Comparison of ENCODE assay signal across 9 cellular contexts in the genomic region with DNA sequence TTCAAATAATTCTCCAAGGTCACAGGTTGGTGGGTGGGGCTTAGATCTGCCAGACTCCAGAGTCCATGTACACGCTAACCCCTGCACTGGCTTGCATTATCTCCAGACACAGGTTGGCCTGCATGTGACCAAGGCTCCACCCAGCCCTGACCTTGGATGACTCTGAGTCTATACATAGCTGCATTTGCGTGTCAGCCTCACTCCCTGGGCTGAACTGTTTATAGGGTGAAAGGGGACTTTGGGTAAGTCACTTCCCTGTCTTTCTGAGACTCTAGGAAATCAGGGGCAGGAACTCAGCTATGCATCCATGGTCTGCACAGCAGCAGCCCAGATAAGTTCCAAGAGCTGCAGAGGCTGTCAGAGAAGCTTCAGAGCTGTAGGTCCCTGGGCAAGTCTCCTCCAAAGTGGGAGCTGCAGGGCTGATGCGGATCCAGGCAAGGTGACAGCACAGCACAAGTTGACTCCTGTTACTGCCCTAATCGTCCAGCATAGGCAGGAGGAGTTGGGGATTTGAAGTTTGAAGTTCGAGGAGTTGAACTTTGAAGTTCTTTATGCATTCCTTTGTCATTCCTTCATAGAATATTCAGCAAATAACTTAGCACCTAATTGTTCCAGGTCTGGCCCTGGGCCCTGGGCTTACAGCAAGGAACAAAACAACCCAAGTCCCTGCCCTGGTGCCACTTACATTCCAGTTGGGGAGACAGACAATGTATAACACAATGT. TPM values are rescaled to one million over a fixed set of nuclear protein-coding genes. Genes with fewer than 3 reads are reported as not detected.
DNase-seq lines count a peak whose midpoint lies in the region; ATAC-seq, FAIRE-seq and TF ChIP-seq lines count a peak whose summit lies in the region.
"Had no signal": no experiment of that assay in that cellular context is flagged by ENCODE, and none has a peak within 500 bp of the region (broad histone marks: within the 10 kb centered on the region; RNA-seq: fewer than 3 reads in every experiment).

No MANE protein-coding gene starts in this region.

- H3K36me3 ChIP-seq in CD4-positive, alpha-beta memory T cell (ENCODE audit: insufficient read depth, low read length), result peaks cover 13% of the 10 kb centered on the region
- no peaks in the 10 kb centered on the region for H3K36me3 ChIP-seq in MM.1S (replicated peaks; ENCODE audit: insufficient read depth, low read length)

- H2AFZ ChIP-seq in MM.1S (ENCODE audit: low read length), result no peak overlapping the region

- peak overlapping the region; percentile 93 for H3K9ac ChIP-seq in MM.1S (ENCODE audit: low read length)

- TF ChIP-seq POLR2A in H54 (IDR thresholded peaks at IDR 0.05; ENCODE audit: low read depth, low read length), result no peak

- peak in 1 of 5 donors; percentile 55 for DNase-seq in CD4-positive, alpha-beta memory T cell
- DNase-seq in MM.1S (peak; percentile 93), cardiac fibroblast (ENCODE audit: low read depth in 2 of 2) (peak; percentile 44 to 69), myocyte (ENCODE audit: low read depth) (peak; percentile 31), COLO829 (ENCODE audit: low spot score) (no peak), H54 (ENCODE audit: insufficient read length, low spot score) (no peak), NCI-H526 treated with DMSO at 0.1 percent for 48 hours (lab: John Stamatoyannopoulos, UW) (no peak)

- H3K27me3 ChIP-seq in CD4-positive, alpha-beta memory T cell (ENCODE audit: insufficient read depth, low read length), result no peaks in the 10 kb centered on the region
- H3K27me3 ChIP-seq in MM.1S (replicated peaks; ENCODE audit: insufficient read depth, low read length), result no peaks in the 10 kb centered on the region

- H3K79me2 ChIP-seq in MM.1S (ENCODE audit: low read length), result peaks cover 92% of the 10 kb centered on the region

- ATAC-seq in GM21515 (IDR thresholded peaks at IDR 0.05; ENCODE audit: unreplicated experiment), result peak; percentile 41

- H3K9me3 Mint-ChIP-seq in CD4-positive, alpha-beta memory T cell, result no peaks in the 10 kb centered on the region

- H3K4me1 Mint-ChIP-seq in CD4-positive, alpha-beta memory T cell, result peaks cover 79 to 98% (median 92%) of the 10 kb centered on the region in 4 donors

- peak overlapping the region in 7 of 8 donors; percentile 38 to 82 (median 69) for H3K4me3 Mint-ChIP-seq in CD4-positive, alpha-beta memory T cell

- H3K27me3 Mint-ChIP-seq in CD4-positive, alpha-beta memory T cell, result no peaks in the 10 kb centered on the region

- H3F3A ChIP-seq in MM.1S (ENCODE audit: insufficient read depth, low read length), result peaks cover 87% of the 10 kb centered on the region

- H4K20me1 ChIP-seq in MM.1S (ENCODE audit: insufficient read depth, low read length), result no peaks in the 10 kb centered on the region

- no peak for FAIRE-seq in H54 (lab: Jason Lieb, UNC)
- FAIRE-seq: endometrium had no signal

- no peaks in the 10 kb centered on the region for H3K9me2 ChIP-seq in MM.1S (replicated peaks; ENCODE audit: insufficient read depth, low read length)

- intact Hi-C loops in CD4-positive, alpha-beta memory T cell (cut with micrococcal nuclease), result no loop called here

- H3K4me2 ChIP-seq in MM.1S (ENCODE audit: low read depth, low read length), result peak overlapping the region; percentile 82

- H3K9me3 ChIP-seq in CD4-positive, alpha-beta memory T cell (ENCODE audit: control insufficient read depth in 1 of 2, low read length in 2 of 2), result no peaks in the 10 kb centered on the region
- H3K9me3 ChIP-seq in MM.1S (replicated peaks; ENCODE audit: insufficient read depth, low read length), result no peaks in the 10 kb centered on the region

- peaks cover 33 to 67% of the 10 kb centered on the region in 2 donors for H3K36me3 Mint-ChIP-seq in CD4-positive, alpha-beta memory T cell

- TF ChIP-seq CTCF in MM.1S (IDR thresholded peaks at IDR 0.05; ENCODE audit: low read length), result no peak
- TF ChIP-seq CTCF in cardiac fibroblast (IDR thresholded peaks at IDR 0.05; ENCODE audit: low read depth, low read length), result no peak

- no peak overlapping the region for H3K4me3 ChIP-seq in CD4-positive, alpha-beta memory T cell (ENCODE audit: low read length in 2 of 2)
- 0 out of 2 replicates have a peak overlapping the region, but pooled peaks have one; percentile 13 for H3K4me3 ChIP-seq in MM.1S (ENCODE audit: low read length)
- no peak overlapping the region for H3K4me3 ChIP-seq in cardiac fibroblast (replicated peaks in 1 of 2; ENCODE audit: low read depth in 2 of 2, low read length in 2 of 2)

- H3K4me1 ChIP-seq in CD4-positive, alpha-beta memory T cell (ENCODE audit: insufficient read depth, low read length), result peaks cover 100% of the 10 kb centered on the region
- peaks cover 91% of the 10 kb centered on the region for H3K4me1 ChIP-seq in MM.1S (ENCODE audit: low read length)

- POLR2A ChIA-PET in CD4-positive, alpha-beta memory T cell (lab: Charles Lee; ENCODE audit: partially characterized antibody), result interaction anchor here (1.2 to 19.7 kb wide), 8 partner anchors 8 to 68 kb away, joined by 3 to 565 read pairs (median 225); a partner anchor contains a TSS

- peak overlapping the region; percentile 77 for H3K27ac ChIP-seq in CD4-positive, alpha-beta memory T cell (ENCODE audit: low read depth, low read length)
- H3K27ac ChIP-seq in MM.1S (ENCODE audit: low read length), result peak overlapping the region; percentile 98

- CTCF ChIA-PET in CD4-positive, alpha-beta memory T cell (lab: Charles Lee; ENCODE audit: partially characterized antibody), result interaction anchor here (0.7 to 7.5 kb wide), 13 partner anchors 7 to 76 kb away, joined by 3 to 100 read pairs (median 25); a partner anchor contains a TSS

- H3K27ac Mint-ChIP-seq in CD4-positive, alpha-beta memory T cell, result peak overlapping the region; percentile 72 to 99 (median 97)

RNA-seq across cellular contexts. Expression of a gene that starts 53.4 kb away (rescaled TPM):
- total RNA-seq in CD4-positive, alpha-beta memory T cell, result 1 to 10 TPM; 8.9 to 10.0 TPM
- 1 to 10 TPM; 1.9 to 2.9 TPM for polyA plus RNA-seq in CD4-positive, alpha-beta memory T cell
- total RNA-seq in myocyte, result 4.8 and 13.4 TPM in 2 replicates
- polyA plus RNA-seq in myocyte (2012), result 13.1 TPM

Comparison
In these comparisons a context has a peak if more than half of its experiments do, and no peak if none do; other contexts are left out.
1. DNase-seq: peak in MM.1S (single experiment), cardiac fibroblast (2 of 2) and myocyte (single experiment); none in COLO829 (single experiment), H54 (single experiment) and NCI-H526 treated with DMSO at 0.1 percent for 48 hours (single experiment).